ENCODE assay signal across 8 cellular contexts in genomic region chr16:2969545-2970521, GRCh38. TPM values are rescaled to one million over a fixed set of nuclear protein-coding genes. Genes with fewer than 3 reads are reported as not detected.
A peak's percentile ranks its signal among the peaks of the same experiment; 100 is the strongest.
DNase-seq lines count a peak whose midpoint lies in the region; ATAC-seq and TF ChIP-seq lines count a peak whose summit lies in the region.

No MANE protein-coding gene starts in this region.

- DNase-seq in NK-92 treated with Interleukin-12 subunit alpha and Interleukin-12 subunit beta, amount 100 ng/mL, for 24 hours (lab: John Stamatoyannopoulos, UW): peak; percentile 73
- DNase-seq in NK-92 (lab: John Stamatoyannopoulos, UW; ENCODE audit: unreplicated experiment) (no peak), activated T-cell treated with anti-CD3 and anti-CD28 coated beads for 4 hours (peak; percentile 55), esophagus muscularis mucosa (ENCODE audit: extremely low spot score) (no peak)
- peak; percentile 71 for DNase-seq in stimulated activated naive CD4-positive, alpha-beta T cell treated with Interleukin-2 at 50 U/mL for 16 hours (lab: John Stamatoyannopoulos, UW)

- H3K27me3 ChIP-seq in OCI-LY3 (ENCODE audit: low read depth, low read length): no peaks in the 10 kb centered on the region
- peaks cover 11 to 51% (median 35%) of the 10 kb centered on the region in 4 donors for H3K27me3 ChIP-seq in esophagus muscularis mucosa
- peaks cover 19% of the 10 kb centered on the region for H3K27me3 ChIP-seq in muscle layer of duodenum (ENCODE audit: low read depth, low read length)

- H3K9ac ChIP-seq in OCI-LY3 (ENCODE audit: low read length): peak overlapping the region; percentile 87

- peak overlapping the region; percentile 79 for H3K4me2 ChIP-seq in OCI-LY3 (ENCODE audit: low read length)

- H3K9me3 ChIP-seq in OCI-LY3 (ENCODE audit: insufficient read depth, low read length) (no peaks in the 10 kb centered on the region), esophagus muscularis mucosa (no peaks in the 10 kb centered on the region), muscle layer of duodenum (ENCODE audit: control insufficient read depth in 1 of 2, low read length in 2 of 2) (no peaks in the 10 kb centered on the region)

- H3K4me3 ChIP-seq in OCI-LY3 (ENCODE audit: low read length) (peak overlapping the region; percentile 97), esophagus muscularis mucosa (peak overlapping the region; percentile 72 to 85 (median 78)), muscle layer of duodenum (ENCODE audit: low read depth in 1 of 2, low read length in 2 of 2) (peak overlapping the region; percentile 33 to 83)

- no peak for TF ChIP-seq POLR2A in esophagus muscularis mucosa (IDR thresholded peaks at IDR 0.05; ENCODE audit: low read depth)

- ATAC-seq in HG03196 (IDR thresholded peaks at IDR 0.05; ENCODE audit: unreplicated experiment): peak; percentile 29

- H3K79me2 ChIP-seq in OCI-LY3 (ENCODE audit: low read length): peaks cover 34% of the 10 kb centered on the region

- TF ChIP-seq EP300 in esophagus muscularis mucosa (IDR thresholded peaks at IDR 0.05): no peak

- peaks cover 26% of the 10 kb centered on the region for H3K4me1 ChIP-seq in OCI-LY3 (ENCODE audit: low read length)
- peaks cover 34 to 54% (median 49%) of the 10 kb centered on the region in 4 donors for H3K4me1 ChIP-seq in esophagus muscularis mucosa
- H3K4me1 ChIP-seq in muscle layer of duodenum (ENCODE audit: control insufficient read depth in 1 of 2, insufficient read depth in 2 of 2, low read length in 2 of 2): peaks cover 3 to 35% of the 10 kb centered on the region in 2 donors

- intact Hi-C loops in esophagus muscularis mucosa (cut with DNase I): no loop called here

- H4K20me1 ChIP-seq in OCI-LY3 (ENCODE audit: insufficient read depth, low read length): peaks cover 36% of the 10 kb centered on the region

- TF ChIP-seq CTCF in OCI-LY3 (IDR thresholded peaks at IDR 0.05; ENCODE audit: low read depth, low read length): peak; percentile 66
- peak in 2 of 3 experiments; percentile 19 to 33 for TF ChIP-seq CTCF in esophagus muscularis mucosa (IDR thresholded peaks at IDR 0.05)

- H2AFZ ChIP-seq in OCI-LY3 (ENCODE audit: low read depth, low read length): no peak overlapping the region

- peaks cover 31% of the 10 kb centered on the region for H3K36me3 ChIP-seq in OCI-LY3 (replicated peaks; ENCODE audit: low read depth, low read length)
- no peaks in the 10 kb centered on the region for H3K36me3 ChIP-seq in esophagus muscularis mucosa
- H3K36me3 ChIP-seq in muscle layer of duodenum (ENCODE audit: control insufficient read depth in 1 of 2, insufficient read depth in 2 of 2, low read length in 2 of 2): no peaks in the 10 kb centered on the region

- peak overlapping the region; percentile 91 for H3K27ac ChIP-seq in OCI-LY3 (ENCODE audit: low read length)
- peak overlapping the region in 3 of 4 donors; percentile 38 to 69 (median 66) for H3K27ac ChIP-seq in esophagus muscularis mucosa (replicated peaks in 1 of 4)
- H3K27ac ChIP-seq in muscle layer of duodenum (ENCODE audit: low read length): no peak overlapping the region

- under 1% methylated on average over 43 of the region's 83 CpGs for WGBS in esophagus muscularis mucosa

RNA-seq across cellular contexts. Expression of gene PAQR4, which starts 0.7 kb away (rescaled TPM):
- total RNA-seq in esophagus muscularis mucosa: 1 to 10 TPM; 2.2 to 7.5 (median 4.7) TPM

RNA-seq across cellular contexts. Expression of gene KREMEN2, which starts 5.8 kb away (rescaled TPM):
- under 1 TPM in 1 of 4 donors, not detected in 3; 0.13 TPM for total RNA-seq in esophagus muscularis mucosa

RNA-seq across cellular contexts. Expression of gene PKMYT1, which starts 10.4 kb away (rescaled TPM):
- total RNA-seq in esophagus muscularis mucosa: 1 to 10 TPM in 1 of 4 donors, under 1 TPM in 1, not detected in 2; 0.57 to 2.5 TPM

RNA-seq across cellular contexts. Expression of gene CLDN9, which starts 42.9 kb away (rescaled TPM):
- under 1 TPM in 3 of 4 donors, not detected in 1; 0.17 to 0.42 (median 0.32) TPM for total RNA-seq in esophagus muscularis mucosa

RNA-seq across cellular contexts. Expression of gene CLDN6, which starts 48.1 kb away (rescaled TPM):
- total RNA-seq in esophagus muscularis mucosa: not detected

Comparison
In these comparisons a context has a peak if more than half of its experiments do, and no peak if none do; other contexts are left out.
1. DNase-seq: peak in NK-92 treated with Interleukin-12 subunit alpha and Interleukin-12 subunit beta, amount 100 ng/mL, for 24 hours (single experiment), activated T-cell treated with anti-CD3 and anti-CD28 coated beads for 4 hours (single experiment) and stimulated activated naive CD4-positive, alpha-beta T cell treated with Interleukin-2 at 50 U/mL for 16 hours (single experiment); none in NK-92 (single experiment) and esophagus muscularis mucosa (single experiment).
2. Peak in every context shown above with its lines, with median percentiles within 50 percentile points of each other: H3K4me3 ChIP-seq.